1 cellular context compared by ENCODE assay signal in the genomic region with DNA sequence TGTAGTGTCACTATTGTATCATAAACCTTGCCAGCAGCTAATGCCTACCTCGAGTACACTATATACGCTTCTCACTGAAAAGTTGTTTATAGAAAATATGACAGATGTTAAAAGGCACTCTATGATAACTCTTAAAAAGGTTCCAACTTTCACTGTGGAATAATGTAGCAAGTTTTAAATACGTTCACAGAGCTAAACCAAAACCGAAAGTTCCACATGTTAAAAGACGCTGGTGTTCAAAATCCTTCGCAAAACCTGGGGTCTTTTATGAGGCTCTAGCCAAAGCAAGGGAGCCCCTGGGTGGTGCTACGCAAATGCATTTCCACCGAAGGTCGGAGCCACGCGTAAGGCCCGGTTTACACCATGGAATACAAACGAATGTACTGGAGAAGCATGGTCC.
TF ChIP-seq lines count a peak whose summit lies in the region.

No MANE protein-coding gene starts in this region.

TF ChIP-seq in HepG2, 621 proteins besides CTCF, POLR2A, EP300 and RAD21 (continued from another document):
- TF ChIP-seq, protein P1, sequence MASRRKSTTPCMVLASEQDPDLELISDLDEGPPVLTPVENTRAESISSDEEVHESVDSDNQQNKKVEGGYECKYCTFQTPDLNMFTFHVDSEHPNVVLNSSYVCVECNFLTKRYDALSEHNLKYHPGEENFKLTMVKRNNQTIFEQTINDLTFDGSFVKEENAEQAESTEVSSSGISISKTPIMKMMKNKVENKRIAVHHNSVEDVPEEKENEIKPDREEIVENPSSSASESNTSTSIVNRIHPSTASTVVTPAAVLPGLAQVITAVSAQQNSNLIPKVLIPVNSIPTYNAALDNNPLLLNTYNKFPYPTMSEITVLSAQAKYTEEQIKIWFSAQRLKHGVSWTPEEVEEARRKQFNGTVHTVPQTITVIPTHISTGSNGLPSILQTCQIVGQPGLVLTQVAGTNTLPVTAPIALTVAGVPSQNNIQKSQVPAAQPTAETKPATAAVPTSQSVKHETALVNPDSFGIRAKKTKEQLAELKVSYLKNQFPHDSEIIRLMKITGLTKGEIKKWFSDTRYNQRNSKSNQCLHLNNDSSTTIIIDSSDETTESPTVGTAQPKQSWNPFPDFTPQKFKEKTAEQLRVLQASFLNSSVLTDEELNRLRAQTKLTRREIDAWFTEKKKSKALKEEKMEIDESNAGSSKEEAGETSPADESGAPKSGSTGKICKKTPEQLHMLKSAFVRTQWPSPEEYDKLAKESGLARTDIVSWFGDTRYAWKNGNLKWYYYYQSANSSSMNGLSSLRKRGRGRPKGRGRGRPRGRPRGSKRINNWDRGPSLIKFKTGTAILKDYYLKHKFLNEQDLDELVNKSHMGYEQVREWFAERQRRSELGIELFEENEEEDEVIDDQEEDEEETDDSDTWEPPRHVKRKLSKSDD (CRISPR knock-in tag; IDR thresholded peaks at IDR 0.05; ENCODE audit: low read depth), result no peak
- TF ChIP-seq SRSF9 (IDR thresholded peaks at IDR 0.05; ENCODE audit: borderline replicate concordance, insufficient read depth, low read depth, low read length, poor library complexity, severe bottlenecking) (no peak), MBNL3 (CRISPR knock-in tag; conservative IDR thresholded peaks at IDR 0.05) (no peak), GATAD2A (CRISPR knock-in tag; IDR thresholded peaks at IDR 0.05) (no peak), MIER3 (CRISPR knock-in tag; IDR thresholded peaks at IDR 0.05; ENCODE audit: borderline replicate concordance) (no peak)
- TF ChIP-seq, protein P2, sequence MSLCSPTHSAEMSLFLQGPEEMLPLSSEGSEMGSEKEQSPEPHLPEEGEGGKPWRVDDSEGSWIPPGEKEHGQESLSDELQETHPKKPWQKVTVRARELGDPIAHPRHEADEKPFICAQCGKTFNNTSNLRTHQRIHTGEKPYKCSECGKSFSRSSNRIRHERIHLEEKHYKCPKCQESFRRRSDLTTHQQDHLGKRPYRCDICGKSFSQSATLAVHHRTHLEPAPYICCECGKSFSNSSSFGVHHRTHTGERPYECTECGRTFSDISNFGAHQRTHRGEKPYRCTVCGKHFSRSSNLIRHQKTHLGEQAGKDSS (CRISPR knock-in tag; IDR thresholded peaks at IDR 0.05; ENCODE audit: borderline replicate concordance, low read depth), result no peak
TF ChIP-seq in HepG2: peak in this region for 0.
